In the genomic region with DNA sequence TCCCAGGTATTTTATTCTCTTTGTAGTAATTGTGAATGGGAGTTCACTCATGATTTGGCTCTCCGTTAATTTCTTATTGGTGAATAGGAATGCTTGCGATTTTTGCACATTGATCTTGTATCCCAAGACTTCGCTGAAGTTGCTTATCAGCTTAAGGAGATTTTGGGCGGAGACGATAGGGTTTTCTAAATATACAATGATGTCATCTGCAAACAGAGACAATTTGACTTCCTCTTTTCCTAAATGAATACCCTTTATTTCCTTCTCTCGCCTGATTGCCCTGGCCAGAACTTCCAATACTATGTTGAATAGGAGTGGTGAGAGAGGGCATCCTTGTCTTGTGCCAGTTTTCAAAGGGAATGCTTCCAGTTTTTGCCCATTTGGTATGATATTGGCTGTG, we compare ENCODE assay signal across 11 cellular contexts. TPM values are rescaled to one million over a fixed set of nuclear protein-coding genes. Genes with fewer than 3 reads are reported as not detected.
"Had no signal": no experiment of that assay in that cellular context is flagged by ENCODE, and none has a peak within 500 bp of the region (broad histone marks: within the 10 kb centered on the region; RNA-seq: fewer than 3 reads in every experiment).

No MANE protein-coding gene starts in this region.

RNA-seq across cellular contexts. Expression of a gene that starts 51.9 kb away (rescaled TPM):
- total RNA-seq: OCI-LY7, PC-3, PC-9, Peyer's patch, Right ventricle myocardium superior, RPMI7951, SJCRH30, SJSA1, SK-MEL-5, T-cell had no signal
- polyA plus RNA-seq: SK-N-SH had no signal
